ENCODE assay signal across 9 cellular contexts in genomic region chr6:146028250-146028789, GRCh38. TPM values are rescaled to one million over a fixed set of nuclear protein-coding genes. Genes with fewer than 3 reads are reported as not detected.
DNase-seq lines count a peak whose midpoint lies in the region; ATAC-seq, FAIRE-seq and TF ChIP-seq lines count a peak whose summit lies in the region.
"Had no signal": no experiment of that assay in that cellular context is flagged by ENCODE, and none has a peak within 500 bp of the region (broad histone marks: within the 10 kb centered on the region; RNA-seq: fewer than 3 reads in every experiment).

No MANE protein-coding gene starts in this region.

- no peak overlapping the region for H3K27ac ChIP-seq in CD4-positive, CD25-positive, alpha-beta regulatory T cell (ENCODE audit: insufficient read depth, low read length, poor library complexity, severe bottlenecking)
- H3K27ac ChIP-seq in pancreas: no peak overlapping the region

- FAIRE-seq in pancreas (lab: Jason Lieb, UNC) (no peak), D721Med (lab: Jason Lieb, UNC) (no peak)

- no peak overlapping the region for H3K4me3 ChIP-seq in CD4-positive, CD25-positive, alpha-beta regulatory T cell (ENCODE audit: low read depth, low read length)
- peak overlapping the region in 2 of 4 donors; percentile 19 to 36 for H3K4me3 ChIP-seq in pancreas
- H3K4me3 ChIP-seq: HAP-1 had no signal

- peaks cover 45% of the 10 kb centered on the region for H3K27me3 Mint-ChIP-seq in CD4-positive, CD25-positive, alpha-beta regulatory T cell
- peaks cover 35% of the 10 kb centered on the region for H3K27me3 Mint-ChIP-seq in activated T-helper 2 cell treated with anti-CD3 and anti-CD28 coated beads, Interferon-gamma antibody, Interleukin-2, Interleukin-4, amounts not matched to agents 10 μg/mL and 5 μg/mL and 100 μg/mL, durations not matched to agents 14 hours and 24 hours and 36 hours (ENCODE audit: low read depth)
- H3K27me3 Mint-ChIP-seq in glutamatergic neuron (ENCODE audit: unreplicated experiment): peaks cover 14% of the 10 kb centered on the region

- intact Hi-C loops in activated T-helper 2 cell treated with anti-CD3 and anti-CD28 coated beads, Interferon-gamma antibody, Interleukin-2, Interleukin-4, amounts not matched to agents 10 μg/mL and 5 μg/mL and 100 μg/mL, durations not matched to agents 14 hours and 24 hours and 36 hours (cut with micrococcal nuclease): no loop called here
- intact Hi-C loops in pancreas (cut with DNase I): no loop called here

- peak overlapping the region in 1 of 4 donors; percentile 29 for H3K4me3 Mint-ChIP-seq in CD4-positive, CD25-positive, alpha-beta regulatory T cell
- no peak overlapping the region for H3K4me3 Mint-ChIP-seq in activated T-helper 2 cell treated with anti-CD3 and anti-CD28 coated beads, Interferon-gamma antibody, Interleukin-2, Interleukin-4, amounts not matched to agents 10 μg/mL and 5 μg/mL and 100 μg/mL, durations not matched to agents 14 hours and 24 hours and 36 hours (ENCODE audit: low read depth)
- H3K4me3 Mint-ChIP-seq in glutamatergic neuron (ENCODE audit: unreplicated experiment): peak overlapping the region; percentile 94

- no peak overlapping the region for H3K27ac Mint-ChIP-seq in CD4-positive, CD25-positive, alpha-beta regulatory T cell
- H3K27ac Mint-ChIP-seq in activated T-helper 2 cell treated with anti-CD3 and anti-CD28 coated beads, Interferon-gamma antibody, Interleukin-2, Interleukin-4, amounts not matched to agents 10 μg/mL and 5 μg/mL and 100 μg/mL, durations not matched to agents 14 hours and 24 hours and 36 hours: no peak overlapping the region
- no peak overlapping the region for H3K27ac Mint-ChIP-seq in glutamatergic neuron (ENCODE audit: unreplicated experiment)

- H3K4me1 Mint-ChIP-seq in CD4-positive, CD25-positive, alpha-beta regulatory T cell: peaks cover 0 to 9% (median 1%) of the 10 kb centered on the region in 4 donors
- no peaks in the 10 kb centered on the region for H3K4me1 Mint-ChIP-seq in activated T-helper 2 cell treated with anti-CD3 and anti-CD28 coated beads, Interferon-gamma antibody, Interleukin-2, Interleukin-4, amounts not matched to agents 10 μg/mL and 5 μg/mL and 100 μg/mL, durations not matched to agents 14 hours and 24 hours and 36 hours (ENCODE audit: low read depth)
- peaks cover 5% of the 10 kb centered on the region for H3K4me1 Mint-ChIP-seq in glutamatergic neuron (ENCODE audit: low read depth, unreplicated experiment)

- ATAC-seq in CD4-positive, CD25-positive, alpha-beta regulatory T cell (ENCODE audit: low read depth in 2 of 2): peak in 1 of 2 donors; percentile 47
- peak; percentile 93 to 100 (median 98) for ATAC-seq in pancreas
- no peak for ATAC-seq in HG03025 (IDR thresholded peaks at IDR 0.05; ENCODE audit: low FRiP score, unreplicated experiment)

- peak in 2 of 3 donors; percentile 16 to 28 for DNase-seq in CD4-positive, CD25-positive, alpha-beta regulatory T cell
- DNase-seq in GM20000 (ENCODE audit: low spot score) (peak; percentile 75), LoVo (ENCODE audit: low spot score) (peak; percentile 50), glutamatergic neuron (peak; percentile 34), pancreas (peak; percentile 52 to 90 (median 76)), D721Med (ENCODE audit: insufficient read length, low spot score) (no peak)
- peak; percentile 16 for DNase-seq in activated T-helper 2 cell treated with anti-CD3 and anti-CD28 coated beads, Interferon-gamma antibody, Interleukin-2, Interleukin-4, amounts not matched to agents 10 μg/mL and 5 μg/mL and 100 μg/mL, durations not matched to agents 14 hours and 24 hours and 36 hours (ENCODE audit: low spot score)

- 2 to 4% methylated on average over 19 of the region's 19 CpGs for WGBS in pancreas, 2 donors

- no peaks in the 10 kb centered on the region for H3K36me3 Mint-ChIP-seq in CD4-positive, CD25-positive, alpha-beta regulatory T cell
- H3K36me3 Mint-ChIP-seq in activated T-helper 2 cell treated with anti-CD3 and anti-CD28 coated beads, Interferon-gamma antibody, Interleukin-2, Interleukin-4, amounts not matched to agents 10 μg/mL and 5 μg/mL and 100 μg/mL, durations not matched to agents 14 hours and 24 hours and 36 hours (ENCODE audit: low read depth): no peaks in the 10 kb centered on the region
- H3K36me3 Mint-ChIP-seq in glutamatergic neuron (ENCODE audit: unreplicated experiment): no peaks in the 10 kb centered on the region

- peaks cover 17% of the 10 kb centered on the region for H3K27me3 ChIP-seq in CD4-positive, CD25-positive, alpha-beta regulatory T cell (ENCODE audit: control insufficient read depth, insufficient read depth, low read length)
- peaks cover 0 to 32% (median 8%) of the 10 kb centered on the region in 4 donors for H3K27me3 ChIP-seq in pancreas

- H3K4me1 ChIP-seq in CD4-positive, CD25-positive, alpha-beta regulatory T cell (ENCODE audit: control insufficient read depth, insufficient read depth, low read length, poor library complexity, severe bottlenecking): no peaks in the 10 kb centered on the region
- no peaks in the 10 kb centered on the region for H3K4me1 ChIP-seq in pancreas
- H3K4me1 ChIP-seq: HAP-1 had no signal

- H3K36me3 ChIP-seq in CD4-positive, CD25-positive, alpha-beta regulatory T cell (ENCODE audit: control insufficient read depth, insufficient read depth, low read length): no peaks in the 10 kb centered on the region
- H3K36me3 ChIP-seq in pancreas: no peaks in the 10 kb centered on the region
- H3K36me3 ChIP-seq: HAP-1 had no signal

- TF ChIP-seq CTCF in GM20000 (IDR thresholded peaks at IDR 0.05; ENCODE audit: extremely low read depth, missing control alignments): no peak
- TF ChIP-seq CTCF in glutamatergic neuron (IDR thresholded peaks at IDR 0.05; ENCODE audit: partially characterized antibody, unreplicated experiment): no peak
- no peak for TF ChIP-seq CTCF in pancreas (IDR thresholded peaks at IDR 0.05)
- no peak for TF ChIP-seq CTCF in D721Med (IDR thresholded peaks at IDR 0.05; ENCODE audit: insufficient read depth, missing control alignments)

- H3K9me3 Mint-ChIP-seq in CD4-positive, CD25-positive, alpha-beta regulatory T cell: peaks cover 0 to 5% (median 1%) of the 10 kb centered on the region in 7 donors
- H3K9me3 Mint-ChIP-seq in activated T-helper 2 cell treated with anti-CD3 and anti-CD28 coated beads, Interferon-gamma antibody, Interleukin-2, Interleukin-4, amounts not matched to agents 10 μg/mL and 5 μg/mL and 100 μg/mL, durations not matched to agents 14 hours and 24 hours and 36 hours: no peaks in the 10 kb centered on the region
- H3K9me3 Mint-ChIP-seq in glutamatergic neuron (ENCODE audit: unreplicated experiment): peaks cover 2% of the 10 kb centered on the region

- no peaks in the 10 kb centered on the region for H3K9me3 ChIP-seq in CD4-positive, CD25-positive, alpha-beta regulatory T cell (ENCODE audit: control insufficient read depth in 2 of 2, low read length in 2 of 2)
- no peaks in the 10 kb centered on the region for H3K9me3 ChIP-seq in pancreas
- H3K9me3 ChIP-seq: HAP-1 had no signal

RNA-seq across cellular contexts. Expression of gene GRM1, which starts 0.5 kb away (rescaled TPM):
- total RNA-seq in CD4-positive, CD25-positive, alpha-beta regulatory T cell: not detected
- under 1 TPM in 1 of 4 donors, not detected in 3; 0.10 TPM for polyA plus RNA-seq in CD4-positive, CD25-positive, alpha-beta regulatory T cell
- not detected in 2 replicates for total RNA-seq in activated T-helper 2 cell treated with anti-CD3 and anti-CD28 coated beads, Interferon-gamma antibody, Interleukin-2, Interleukin-4, amounts not matched to agents 10 μg/mL and 5 μg/mL and 100 μg/mL, durations not matched to agents 14 hours and 24 hours and 36 hours
- total RNA-seq in glutamatergic neuron (ENCODE audit: unreplicated experiment) (0.17 TPM), pancreas (under 1 TPM in 5 of 6 donors, not detected in 1; 0.04 to 0.17 (median 0.06) TPM)
- under 1 TPM in 1 of 2 donors, not detected in 1; 0.05 TPM for polyA plus RNA-seq in pancreas
